Comparison of ENCODE assay signal across 8 cellular contexts in the genomic region with DNA sequence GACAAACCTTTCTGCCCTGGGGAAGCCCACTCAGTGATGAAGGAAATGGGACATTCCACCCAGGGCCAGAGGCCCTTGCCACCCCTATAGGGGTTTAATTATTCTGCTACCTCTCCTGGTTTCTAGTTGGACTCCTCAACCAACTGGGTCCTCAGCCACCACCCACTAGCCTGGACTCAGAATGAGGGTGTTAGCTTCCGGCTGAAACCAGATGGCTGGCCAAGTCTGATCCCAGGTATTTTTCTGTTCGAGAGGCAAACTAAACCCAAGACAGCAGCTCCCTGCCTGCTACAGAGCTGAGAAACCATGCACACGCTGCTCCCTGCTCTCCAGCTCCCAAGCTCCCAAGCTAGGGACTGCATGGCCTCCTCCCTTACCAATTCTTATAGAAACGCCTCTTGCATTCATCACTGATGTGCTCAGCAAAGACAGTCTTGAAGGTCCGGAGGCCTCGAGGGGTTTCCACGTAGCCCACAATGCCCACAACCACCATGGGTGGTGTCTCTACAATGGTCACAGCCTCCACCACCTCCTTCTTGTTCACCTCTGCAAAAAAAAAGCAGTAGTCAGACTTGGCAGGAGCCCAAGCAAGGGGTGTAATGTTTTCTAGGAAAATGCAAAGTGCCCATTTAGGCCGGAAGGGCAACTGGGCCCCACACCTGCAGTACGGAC. TPM values are rescaled to one million over a fixed set of nuclear protein-coding genes. Genes with fewer than 3 reads are reported as not detected.
DNase-seq lines count a peak whose midpoint lies in the region; ATAC-seq and FAIRE-seq lines count a peak whose summit lies in the region.

No MANE protein-coding gene starts in this region.

- H3K23ac ChIP-seq in neuronal stem cell (ENCODE audit: low read depth, low read length, poor library complexity): no peak overlapping the region

- H2AK5ac ChIP-seq in neuronal stem cell (ENCODE audit: low read depth, low read length): no peak overlapping the region

- no peak overlapping the region for H3K4me2 ChIP-seq in neuronal stem cell (ENCODE audit: insufficient read depth, low read length, poor library complexity, severe bottlenecking)

- H3K36me3 ChIP-seq in ectodermal cell (ENCODE audit: control insufficient read depth, insufficient read depth, low read length) (peaks cover 61% of the 10 kb centered on the region), neuronal stem cell (replicated peaks in 1 of 2; ENCODE audit: control insufficient read depth in 2 of 2, insufficient read depth in 2 of 2, low read length in 2 of 2) (peaks cover 53 to 66% of the 10 kb centered on the region in 2 donors)

- H3K14ac ChIP-seq in neuronal stem cell (ENCODE audit: low read length): no peak overlapping the region

- WGBS in ectodermal cell, 2 experiments: 78 to 79% methylated on average over 9 of the region's 9 CpGs
- WGBS in neuronal stem cell (ENCODE audit: extremely low coverage in 2 of 2, insufficient read length in 2 of 2, insufficient replicate concordance in 1 of 2), 2 donors: no CpG with 5 or more reads among the region's 9 CpGs

- H3K9me3 ChIP-seq in ectodermal cell (ENCODE audit: control insufficient read depth, low read length): no peaks in the 10 kb centered on the region
- H3K9me3 ChIP-seq in neuronal stem cell (replicated peaks in 1 of 2; ENCODE audit: control insufficient read depth in 2 of 2, insufficient read depth in 1 of 2, low read depth in 1 of 2, low read length in 2 of 2): no peaks in the 10 kb centered on the region

- H3K4ac ChIP-seq in neuronal stem cell (ENCODE audit: low read length): no peak overlapping the region

- H3K9ac ChIP-seq in neuronal stem cell (ENCODE audit: low read depth, low read length, poor library complexity): no peak overlapping the region

- no peak for ATAC-seq in HG03095 (IDR thresholded peaks at IDR 0.05; ENCODE audit: unreplicated experiment)
- no peak for ATAC-seq in HG03565 (IDR thresholded peaks at IDR 0.05; ENCODE audit: unreplicated experiment)
- ATAC-seq in HG02798 (IDR thresholded peaks at IDR 0.05; ENCODE audit: poor library complexity, unreplicated experiment): no peak

- H3K4me3 ChIP-seq in ectodermal cell (ENCODE audit: insufficient read depth, low read depth, low read length): peak overlapping the region; percentile 98
- peak overlapping the region; percentile 16 to 74 for H3K4me3 ChIP-seq in neuronal stem cell (ENCODE audit: low read length in 2 of 2)

- H3K4me1 ChIP-seq in ectodermal cell (ENCODE audit: control insufficient read depth, insufficient read depth, low read length): peaks cover 28% of the 10 kb centered on the region
- H3K4me1 ChIP-seq in neuronal stem cell (ENCODE audit: control insufficient read depth in 2 of 2, insufficient read depth in 1 of 2, low read depth in 1 of 2, low read length in 2 of 2): peaks cover 18 to 28% of the 10 kb centered on the region in 2 donors

- H4K8ac ChIP-seq in neuronal stem cell (ENCODE audit: low read depth, low read length): no peak overlapping the region

- FAIRE-seq in GM18507 (lab: Jason Lieb, UNC): peak; percentile 64
- FAIRE-seq in RCC 7860 (lab: Jason Lieb, UNC): no peak

- H3K27me3 ChIP-seq in ectodermal cell (ENCODE audit: control insufficient read depth, insufficient read depth, low read length, poor library complexity, severe bottlenecking) (no peaks in the 10 kb centered on the region), neuronal stem cell (ENCODE audit: control insufficient read depth in 3 of 3, insufficient read depth in 3 of 3, low read depth in 1 of 3, low read length in 3 of 3) (no peaks in the 10 kb centered on the region)

- DNase-seq in GM18507 (ENCODE audit: extremely low spot score, insufficient read length, low read depth) (no peak), RCC 7860 (ENCODE audit: low spot score) (peak; percentile 25), neuronal stem cell (ENCODE audit: low spot score) (no peak), amygdala (lab: John Stamatoyannopoulos, UW) (no peak)

- H2BK120ac ChIP-seq in neuronal stem cell (ENCODE audit: low read depth, low read length): no peak overlapping the region

- no peak overlapping the region for H3K27ac ChIP-seq in ectodermal cell (ENCODE audit: insufficient read depth, low read depth, low read length, poor library complexity, severe bottlenecking)
- peak overlapping the region; percentile 10 for H3K27ac ChIP-seq in neuronal stem cell (replicated peaks; ENCODE audit: low read length)

- H3K18ac ChIP-seq in neuronal stem cell (ENCODE audit: low read length): no peak overlapping the region

- no peak overlapping the region for H2BK15ac ChIP-seq in neuronal stem cell (ENCODE audit: low read length)

- no peak overlapping the region for H2BK5ac ChIP-seq in neuronal stem cell (ENCODE audit: low read length)

- H4K91ac ChIP-seq in neuronal stem cell (ENCODE audit: low read depth, low read length, poor library complexity): no peak overlapping the region

- H2AFZ ChIP-seq in neuronal stem cell (ENCODE audit: low read length): no peak overlapping the region

- peaks cover 12% of the 10 kb centered on the region for H3K79me1 ChIP-seq in neuronal stem cell (ENCODE audit: low read depth, low read length)

- H2BK12ac ChIP-seq in neuronal stem cell (ENCODE audit: low read length): no peak overlapping the region

RNA-seq across cellular contexts. Expression of gene RPL3, which starts 2.2 kb away (rescaled TPM):
- 3,399 TPM for polyA plus RNA-seq in ectodermal cell (2013, experiment 1 of 4)
- 3,309 TPM for polyA plus RNA-seq in ectodermal cell (2013, experiment 2 of 4)
- polyA plus RNA-seq in ectodermal cell (2013, experiment 3 of 4): 3,318 TPM
- 3,633 TPM for polyA plus RNA-seq in ectodermal cell (2013, experiment 4 of 4)
- polyA plus RNA-seq in neuronal stem cell (2013, experiment 1 of 2): 3,109 TPM
- polyA plus RNA-seq in neuronal stem cell (2013, experiment 2 of 2): 3,051 TPM

RNA-seq across cellular contexts. Expression of gene SYNGR1, which starts 32.6 kb away (rescaled TPM):
- 33.4 TPM for polyA plus RNA-seq in ectodermal cell (2013, experiment 1 of 4)
- polyA plus RNA-seq in ectodermal cell (2013, experiment 2 of 4): 31.1 TPM
- 30.1 TPM for polyA plus RNA-seq in ectodermal cell (2013, experiment 3 of 4)
- 32.9 TPM for polyA plus RNA-seq in ectodermal cell (2013, experiment 4 of 4)
- polyA plus RNA-seq in neuronal stem cell (2013, experiment 1 of 2): 27.7 TPM
- 26.2 TPM for polyA plus RNA-seq in neuronal stem cell (2013, experiment 2 of 2)
